ENCODE assay signal across 1 cellular context in the genomic region with DNA sequence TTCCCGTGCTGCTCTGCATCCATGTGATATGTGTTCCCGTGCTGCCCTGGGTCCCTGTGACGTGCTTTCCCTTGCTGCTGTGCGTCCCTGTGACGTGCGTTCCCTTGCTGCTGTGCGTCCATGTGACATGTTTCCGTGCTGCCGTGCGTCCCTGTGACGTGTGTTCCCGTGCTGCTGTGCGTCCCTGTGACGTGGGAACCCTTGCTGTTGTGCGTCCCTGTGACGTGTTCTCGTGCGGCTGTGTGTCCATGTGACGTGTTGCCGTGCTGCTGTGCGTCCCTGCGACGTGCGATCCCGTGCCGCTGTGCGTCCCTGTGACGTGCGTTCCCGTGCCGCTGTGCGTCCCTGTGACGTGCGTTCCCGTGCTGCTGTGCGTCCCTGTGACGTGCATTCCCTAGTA.
TF ChIP-seq lines count a peak whose summit lies in the region.

No MANE protein-coding gene starts in this region.

TF ChIP-seq in GM12878, 131 proteins besides CTCF, POLR2A, EP300 and RAD21:
- TF ChIP-seq ZNF274 (IDR thresholded peaks at IDR 0.05; ENCODE audit: insufficient read depth, insufficient read length) (no peak), ZSCAN29 (IDR thresholded peaks at IDR 0.05) (no peak), TCF3 (IDR thresholded peaks at IDR 0.05; ENCODE audit: borderline replicate concordance, insufficient read depth, low read depth, low read length) (peak; percentile 94), STAT1 (conservative IDR thresholded peaks at IDR 0.05) (no peak)
- TF ChIP-seq, protein P1, sequence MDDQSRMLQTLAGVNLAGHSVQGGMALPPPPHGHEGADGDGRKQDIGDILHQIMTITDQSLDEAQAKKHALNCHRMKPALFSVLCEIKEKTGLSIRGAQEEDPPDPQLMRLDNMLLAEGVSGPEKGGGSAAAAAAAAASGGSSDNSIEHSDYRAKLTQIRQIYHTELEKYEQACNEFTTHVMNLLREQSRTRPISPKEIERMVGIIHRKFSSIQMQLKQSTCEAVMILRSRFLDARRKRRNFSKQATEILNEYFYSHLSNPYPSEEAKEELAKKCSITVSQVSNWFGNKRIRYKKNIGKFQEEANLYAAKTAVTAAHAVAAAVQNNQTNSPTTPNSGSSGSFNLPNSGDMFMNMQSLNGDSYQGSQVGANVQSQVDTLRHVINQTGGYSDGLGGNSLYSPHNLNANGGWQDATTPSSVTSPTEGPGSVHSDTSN (IDR thresholded peaks at IDR 0.05; ENCODE audit: insufficient replicate concordance, low read depth, low read length) = peak; percentile 62
- TF ChIP-seq, protein P2, sequence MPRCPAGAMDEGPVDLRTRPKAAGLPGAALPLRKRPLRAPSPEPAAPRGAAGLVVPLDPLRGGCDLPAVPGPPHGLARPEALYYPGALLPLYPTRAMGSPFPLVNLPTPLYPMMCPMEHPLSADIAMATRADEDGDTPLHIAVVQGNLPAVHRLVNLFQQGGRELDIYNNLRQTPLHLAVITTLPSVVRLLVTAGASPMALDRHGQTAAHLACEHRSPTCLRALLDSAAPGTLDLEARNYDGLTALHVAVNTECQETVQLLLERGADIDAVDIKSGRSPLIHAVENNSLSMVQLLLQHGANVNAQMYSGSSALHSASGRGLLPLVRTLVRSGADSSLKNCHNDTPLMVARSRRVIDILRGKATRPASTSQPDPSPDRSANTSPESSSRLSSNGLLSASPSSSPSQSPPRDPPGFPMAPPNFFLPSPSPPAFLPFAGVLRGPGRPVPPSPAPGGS (IDR thresholded peaks at IDR 0.05; ENCODE audit: borderline replicate concordance, insufficient read depth, low read depth, low read length, poor library complexity, severe bottlenecking) = peak; percentile 98
